ENCODE assay signal across 27 cellular contexts in genomic region chr1:12215118-12215517, GRCh38.
"Had no signal": no experiment of that assay in that cellular context is flagged by ENCODE, and none has a peak within 500 bp of the region (broad histone marks: within the 10 kb centered on the region; RNA-seq: fewer than 3 reads in every experiment).

No MANE protein-coding gene starts in this region.

- H3K27me3 Mint-ChIP-seq: central memory CD8-positive, alpha-beta T cell had no signal

- H3K4me3 Mint-ChIP-seq: central memory CD8-positive, alpha-beta T cell; dendritic cell treated with granulocyte-macrophage colony-stimulating factor and Interleukin-4, amounts not matched to agents 40 ng/mL and 50 ng/mL, for 4 days; endodermal cell; mesothelial cell of epicardium; nephron progenitor cell; type B pancreatic cell had no signal

- H3K36me3 ChIP-seq: colonic mucosa, gastrocnemius medialis, left lung, pancreas, right lobe of liver, stomach, thyroid gland had no signal

- H3K36me3 Mint-ChIP-seq: mesothelial cell of epicardium, naive B cell, type B pancreatic cell had no signal

- H3K27ac Mint-ChIP-seq: dendritic cell treated with granulocyte-macrophage colony-stimulating factor and Interleukin-4, amounts not matched to agents 40 ng/mL and 50 ng/mL, for 4 days; endodermal cell; mesothelial cell of epicardium; nephron progenitor cell; type B pancreatic cell had no signal

- H3K4me1 Mint-ChIP-seq: mesothelial cell of epicardium, nephron progenitor cell had no signal

- FAIRE-seq: pancreas, small intestine had no signal

- DNase-seq: colonic mucosa; effector CD8-positive, alpha-beta T cell; endodermal cell; foreskin fibroblast; gastrocnemius medialis; left cardiac atrium; left lung; mesenchymal stem cell; naive B cell; nephron progenitor cell; occipital lobe; small intestine; stimulated activated CD4-positive, alpha-beta T cell treated with anti-CD3 and anti-CD28 coated beads, Interleukin-12 subunit alpha, Interleukin-12 subunit beta, amount 100 ng/mL, for 4 hours; stimulated activated CD4-positive, alpha-beta T cell treated with anti-CD3 and anti-CD28 coated beads, Interleukin-1b, Interleukin-23, amount 100 ng/mL, for 48 hours; stimulated activated CD4-positive, alpha-beta T cell treated with anti-CD3 and anti-CD28 coated beads, Interleukin-4, amount 100 ng/mL, for 1 hour; stimulated activated CD8-positive, alpha-beta memory T cell treated with anti-CD3 and anti-CD28 coated beads, Interleukin-4, amount 100 ng/mL, for 48 hours; stomach; thyroid gland had no signal

- H3K9me3 Mint-ChIP-seq: central memory CD8-positive, alpha-beta T cell; dendritic cell treated with granulocyte-macrophage colony-stimulating factor and Interleukin-4, amounts not matched to agents 40 ng/mL and 50 ng/mL, for 4 days; type B pancreatic cell had no signal

- H3K4me3 ChIP-seq: colonic mucosa, gastrocnemius medialis, left lung, mucosa of descending colon, pancreas, right lobe of liver, stomach, thyroid gland had no signal

- ATAC-seq: esophagus mucosa, gastrocnemius medialis, left cardiac atrium, left lung, mucosa of descending colon, pancreas, right lobe of liver had no signal

- H3K27ac ChIP-seq: colonic mucosa, epithelial cell of prostate, gastrocnemius medialis, left lung, pancreas, right lobe of liver, stomach, thyroid gland had no signal

- H3K4me1 ChIP-seq: colonic mucosa, gastrocnemius medialis, left lung, pancreas, right lobe of liver, thyroid gland had no signal

- H3K9me3 ChIP-seq: colonic mucosa, gastrocnemius medialis, left lung, mucosa of descending colon, pancreas, right lobe of liver, thyroid gland had no signal

- H3K27me3 ChIP-seq: colonic mucosa, gastrocnemius medialis, left lung, pancreas, right lobe of liver, stomach, thyroid gland had no signal
